Comparison of ENCODE assay signal across 7 cellular contexts in the genomic region with DNA sequence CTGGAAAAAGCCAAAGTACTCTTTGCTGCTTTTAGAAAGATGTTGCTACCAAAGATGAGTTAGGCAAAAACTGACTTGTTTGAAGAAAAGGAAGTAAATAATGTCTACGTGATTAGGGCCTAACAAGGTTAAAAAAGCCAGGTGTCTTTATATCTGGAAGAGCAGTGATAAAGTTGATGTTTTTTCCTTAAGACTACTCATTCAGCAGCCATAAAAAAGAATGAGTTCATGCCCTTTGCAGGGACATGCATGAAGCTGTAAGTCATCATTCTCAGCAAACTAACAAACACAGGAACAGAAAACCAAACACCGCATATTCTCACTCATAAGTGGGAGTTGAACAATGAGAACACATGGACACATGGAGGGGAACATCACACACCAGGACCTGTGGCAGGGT. TPM values are rescaled to one million over a fixed set of nuclear protein-coding genes. Genes with fewer than 3 reads are reported as not detected.
A peak's percentile ranks its signal among the peaks of the same experiment; 100 is the strongest.
DNase-seq lines count a peak whose midpoint lies in the region; ATAC-seq, FAIRE-seq and TF ChIP-seq lines count a peak whose summit lies in the region.
"Not testable (repeated sequence)": the region's sequence is repeated elsewhere in the genome, so short reads cannot be mapped to it uniquely, and the experiment has no call there.

No MANE protein-coding gene starts in this region.

- H3K27me3 ChIP-seq in CD8-positive, alpha-beta T cell (ENCODE audit: insufficient read depth, low read length); HL-60 (ENCODE audit: insufficient read depth, poor library complexity, severe bottlenecking); bronchial epithelial cell (ENCODE audit: control insufficient read depth, insufficient read depth, low read length): not testable (repeated sequence)

- not testable (repeated sequence) for H3K4me3 ChIP-seq in CD8-positive, alpha-beta T cell (ENCODE audit: low read depth, low read length); HL-60 (replicated peaks; ENCODE audit: insufficient read depth, low read length); bronchial epithelial cell (ENCODE audit: low read depth, low read length); mucosa of descending colon

- not testable (repeated sequence) for TF ChIP-seq CTCF in CD8-positive, alpha-beta T cell (IDR thresholded peaks at IDR 0.05); HL-60 (IDR thresholded peaks at IDR 0.05; ENCODE audit: insufficient read depth, low read length); bronchial epithelial cell (IDR thresholded peaks at IDR 0.05; ENCODE audit: insufficient read depth, low read length, severe bottlenecking); mucosa of descending colon (IDR thresholded peaks at IDR 0.05)

- DNase-seq in CD8-positive, alpha-beta T cell; HL-60 (ENCODE audit: low read depth in 1 of 2, low spot score in 1 of 2); T-cell; activated CD4-positive, alpha-beta memory T cell treated with anti-CD3 and anti-CD28 coated beads, Interleukin-2, amount 10 ng/mL, durations not matched to agents 7 days and 5 days; activated naive CD4-positive, alpha-beta T cell treated with anti-CD3 and anti-CD28 coated beads for 36 hours; mucosa of descending colon: not testable (repeated sequence)
- DNase-seq in bronchial epithelial cell (ENCODE audit: low read depth), result peak; percentile 52

- intact Hi-C loops in CD8-positive, alpha-beta T cell (cut with DNase I, micrococcal nuclease); activated naive CD4-positive, alpha-beta T cell treated with anti-CD3 and anti-CD28 coated beads for 36 hours (cut with micrococcal nuclease); mucosa of descending colon (cut with DNase I, micrococcal nuclease): not testable (repeated sequence)

- peaks cover 19% of the 10 kb centered on the region for H3K4me1 Mint-ChIP-seq in CD8-positive, alpha-beta T cell (ENCODE audit: low read depth)
- H3K4me1 Mint-ChIP-seq in T-cell, result peaks cover 19 to 26% (median 19%) of the 10 kb centered on the region in 3 donors
- H3K4me1 Mint-ChIP-seq in activated CD4-positive, alpha-beta memory T cell treated with anti-CD3 and anti-CD28 coated beads, Interleukin-2, amount 10 ng/mL, durations not matched to agents 7 days and 5 days, result peaks cover 33% of the 10 kb centered on the region
- peaks cover 21% of the 10 kb centered on the region for H3K4me1 Mint-ChIP-seq in activated naive CD4-positive, alpha-beta T cell treated with anti-CD3 and anti-CD28 coated beads for 36 hours (ENCODE audit: low read depth)

- not testable (repeated sequence) for H3K27ac ChIP-seq in CD8-positive, alpha-beta T cell (ENCODE audit: low read depth, low read length)
- peak overlapping the region; percentile 35 for H3K27ac ChIP-seq in HL-60 (replicated peaks)

- peak overlapping the region; percentile 19 for H3K27ac Mint-ChIP-seq in CD8-positive, alpha-beta T cell
- H3K27ac Mint-ChIP-seq in T-cell, result peak overlapping the region; percentile 87 to 90
- peak overlapping the region; percentile 80 for H3K27ac Mint-ChIP-seq in activated CD4-positive, alpha-beta memory T cell treated with anti-CD3 and anti-CD28 coated beads, Interleukin-2, amount 10 ng/mL, durations not matched to agents 7 days and 5 days
- H3K27ac Mint-ChIP-seq in activated naive CD4-positive, alpha-beta T cell treated with anti-CD3 and anti-CD28 coated beads for 36 hours, result peak overlapping the region; percentile 27

- H3K4me3 Mint-ChIP-seq in CD8-positive, alpha-beta T cell; activated CD4-positive, alpha-beta memory T cell treated with anti-CD3 and anti-CD28 coated beads, Interleukin-2, amount 10 ng/mL, durations not matched to agents 7 days and 5 days; activated naive CD4-positive, alpha-beta T cell treated with anti-CD3 and anti-CD28 coated beads for 36 hours: not testable (repeated sequence)
- H3K4me3 Mint-ChIP-seq in T-cell, result peak overlapping the region in 1 of 3 donors; percentile 51

- H3K27me3 Mint-ChIP-seq in CD8-positive, alpha-beta T cell (ENCODE audit: low read depth); T-cell; activated CD4-positive, alpha-beta memory T cell treated with anti-CD3 and anti-CD28 coated beads, Interleukin-2, amount 10 ng/mL, durations not matched to agents 7 days and 5 days; activated naive CD4-positive, alpha-beta T cell treated with anti-CD3 and anti-CD28 coated beads for 36 hours (ENCODE audit: low read depth): not testable (repeated sequence)

- peaks cover 44% of the 10 kb centered on the region for H3K36me3 Mint-ChIP-seq in CD8-positive, alpha-beta T cell
- peaks cover 65% of the 10 kb centered on the region for H3K36me3 Mint-ChIP-seq in T-cell
- H3K36me3 Mint-ChIP-seq in activated CD4-positive, alpha-beta memory T cell treated with anti-CD3 and anti-CD28 coated beads, Interleukin-2, amount 10 ng/mL, durations not matched to agents 7 days and 5 days (ENCODE audit: low read depth), result peaks cover 25% of the 10 kb centered on the region
- H3K36me3 Mint-ChIP-seq in activated naive CD4-positive, alpha-beta T cell treated with anti-CD3 and anti-CD28 coated beads for 36 hours (ENCODE audit: low read depth), result peaks cover 19% of the 10 kb centered on the region

- POLR2A ChIA-PET in CD8-positive, alpha-beta T cell (lab: Charles Lee), result interaction anchor here (1.6 kb wide), 1 partner anchor 13 kb away, joined by 5 read pairs; the partner anchor contains the start of gene AMACR
- POLR2A ChIA-PET in T-cell (lab: Charles Lee), result interaction anchor here in 1 of 2 donors (0.6 kb wide), 1 partner anchor 279 kb away, joined by 5 read pairs; no protein-coding TSS in a partner anchor
- POLR2A ChIA-PET in activated CD4-positive, alpha-beta memory T cell treated with anti-CD3 and anti-CD28 coated beads, Interleukin-2, amount 10 ng/mL, durations not matched to agents 7 days and 5 days (lab: Charles Lee), result interaction anchor here (1.3 to 2.5 kb wide), 3 partner anchors 10 to 25 kb away, joined by 4 to 24 read pairs (median 4); partner anchors contain the start of gene AMACR

- not testable (repeated sequence) for H3K36me3 ChIP-seq in CD8-positive, alpha-beta T cell (ENCODE audit: insufficient read depth, low read length); bronchial epithelial cell (ENCODE audit: control insufficient read depth, insufficient read depth, low read length); mucosa of descending colon (ENCODE audit: low read depth)

- ATAC-seq in CD8-positive, alpha-beta T cell; T-cell (replicated peaks in 1 of 4): not testable (repeated sequence)
- peak; percentile 64 for ATAC-seq in mucosa of descending colon

- CTCF ChIA-PET in CD8-positive, alpha-beta T cell (lab: Charles Lee), result interaction anchor here (1.0 kb wide), 1 partner anchor 24 kb away, joined by 3 read pairs; no protein-coding TSS in a partner anchor
- CTCF ChIA-PET in T-cell (lab: Charles Lee), result interaction anchor here (0.5 kb wide), 2 partner anchors 592 to 1790 kb away, joined by 5 to 7 read pairs; no protein-coding TSS in a partner anchor
- CTCF ChIA-PET in activated CD4-positive, alpha-beta memory T cell treated with anti-CD3 and anti-CD28 coated beads, Interleukin-2, amount 10 ng/mL, durations not matched to agents 7 days and 5 days (lab: Charles Lee), result interaction anchor here (1.2 to 2.7 kb wide), 3 partner anchors 22 to 52 kb away, joined by 3 to 11 read pairs (median 3); no protein-coding TSS in a partner anchor
- CTCF ChIA-PET in activated naive CD4-positive, alpha-beta T cell treated with anti-CD3 and anti-CD28 coated beads for 36 hours (lab: Charles Lee), result interaction anchor here (0.9 kb wide), 1 partner anchor 24 kb away, joined by 3 read pairs; no protein-coding TSS in a partner anchor

- H3K4me1 ChIP-seq in CD8-positive, alpha-beta T cell (ENCODE audit: insufficient read depth, low read length), result peaks cover 11% of the 10 kb centered on the region
- H3K4me1 ChIP-seq in mucosa of descending colon (ENCODE audit: low read depth), result not testable (repeated sequence)

- not testable (repeated sequence) for FAIRE-seq in bronchial epithelial cell (lab: Jason Lieb, UNC)

- not testable (repeated sequence) for H3K9me3 Mint-ChIP-seq in CD8-positive, alpha-beta T cell; T-cell; activated CD4-positive, alpha-beta memory T cell treated with anti-CD3 and anti-CD28 coated beads, Interleukin-2, amount 10 ng/mL, durations not matched to agents 7 days and 5 days; activated naive CD4-positive, alpha-beta T cell treated with anti-CD3 and anti-CD28 coated beads for 36 hours

- not testable (repeated sequence) for H3K9me3 ChIP-seq in CD8-positive, alpha-beta T cell (ENCODE audit: low read length); mucosa of descending colon

RNA-seq across cellular contexts. Expression of gene AMACR, which starts 13.5 kb away (rescaled TPM):
- 1 to 10 TPM; 1.2 to 1.5 TPM for total RNA-seq in CD8-positive, alpha-beta T cell
- 1 to 10 TPM; 2.6 to 6.9 (median 3.9) TPM for total RNA-seq in T-cell
- 1 to 10 TPM; 7.5 to 7.8 TPM for total RNA-seq in activated CD4-positive, alpha-beta memory T cell treated with anti-CD3 and anti-CD28 coated beads, Interleukin-2, amount 10 ng/mL, durations not matched to agents 7 days and 5 days
- 10 to 100 TPM in 1 of 2 experiments, 1 to 10 TPM in 1; 8.6 to 10.1 TPM for total RNA-seq in activated naive CD4-positive, alpha-beta T cell treated with anti-CD3 and anti-CD28 coated beads for 36 hours
- 6.3 and 6.5 TPM in 2 replicates for total RNA-seq in bronchial epithelial cell
- 100 to 1,000 TPM in 1 of 3 donors, 10 to 100 TPM in 2; 36.3 to 111 (median 75.3) TPM for total RNA-seq in mucosa of descending colon

RNA-seq across cellular contexts. Expression of gene C1QTNF3, which starts 21.6 kb away (rescaled TPM):
- total RNA-seq in CD8-positive, alpha-beta T cell, result 1 to 10 TPM; 3.3 to 3.6 TPM
- 10 to 100 TPM in 1 of 5 donors, 1 to 10 TPM in 4; 5.4 to 10.6 (median 5.7) TPM for total RNA-seq in T-cell
- total RNA-seq in activated CD4-positive, alpha-beta memory T cell treated with anti-CD3 and anti-CD28 coated beads, Interleukin-2, amount 10 ng/mL, durations not matched to agents 7 days and 5 days, result 1 to 10 TPM; 2.5 to 3.3 TPM
- 1 to 10 TPM; 1.1 to 1.7 TPM for total RNA-seq in activated naive CD4-positive, alpha-beta T cell treated with anti-CD3 and anti-CD28 coated beads for 36 hours
- total RNA-seq in bronchial epithelial cell, result 0.26 TPM in 2 replicates
- total RNA-seq in mucosa of descending colon, result 1 to 10 TPM; 5.3 to 10.0 (median 6.1) TPM

RNA-seq across cellular contexts. Expression of gene SLC45A2, which starts 36.9 kb away (rescaled TPM):
- total RNA-seq in CD8-positive, alpha-beta T cell, result not detected
- total RNA-seq in T-cell (under 1 TPM in 1 of 5 donors, not detected in 4; 0.20 TPM), bronchial epithelial cell (not detected in 2 replicates), mucosa of descending colon (1 to 10 TPM in 2 of 3 donors, under 1 TPM in 1; 0.28 to 1.2 (median 1.0) TPM)
- under 1 TPM in 1 of 2 experiments, not detected in 1; 0.23 TPM for total RNA-seq in activated CD4-positive, alpha-beta memory T cell treated with anti-CD3 and anti-CD28 coated beads, Interleukin-2, amount 10 ng/mL, durations not matched to agents 7 days and 5 days
- not detected for total RNA-seq in activated naive CD4-positive, alpha-beta T cell treated with anti-CD3 and anti-CD28 coated beads for 36 hours

Comparison
In these comparisons a context has a peak if more than half of its experiments do, and no peak if none do; other contexts are left out.
1. H3K27ac Mint-ChIP-seq: peak in every context shown above with its lines; median percentile 88 in T-cell; 80 in activated CD4-positive, alpha-beta memory T cell treated with anti-CD3 and anti-CD28 coated beads, Interleukin-2, amount 10 ng/mL, durations not matched to agents 7 days and 5 days; 27 in activated naive CD4-positive, alpha-beta T cell treated with anti-CD3 and anti-CD28 coated beads for 36 hours; 19 in CD8-positive, alpha-beta T cell.